17 cellular contexts compared by ENCODE assay signal in genomic region chr1:245108909-245109308, GRCh38.
"Had no signal": no experiment of that assay in that cellular context is flagged by ENCODE, and none has a peak within 500 bp of the region (broad histone marks: within the 10 kb centered on the region; RNA-seq: fewer than 3 reads in every experiment).

No MANE protein-coding gene starts in this region.

- H3K36me3 ChIP-seq: brain microvascular endothelial cell, neural progenitor cell, tibial artery, vagina had no signal

- H3K27me3 Mint-ChIP-seq: dendritic cell treated with granulocyte-macrophage colony-stimulating factor and Interleukin-4, amounts not matched to agents 40 ng/mL and 50 ng/mL, for 4 days had no signal

- H3K36me3 Mint-ChIP-seq: neural progenitor cell; stimulated activated effector memory CD8-positive, alpha-beta T cell treated with anti-CD3 and anti-CD28 coated beads, Interleukin-12 subunit alpha, Interleukin-12 subunit beta, amount 100 ng/mL, for 72 hours had no signal

- H3K27me3 ChIP-seq: brain microvascular endothelial cell, neural progenitor cell, tibial artery, vagina had no signal

- DNase-seq: activated CD4-positive, alpha-beta T cell treated with anti-CD3 and anti-CD28 coated beads, Interleukin-2, amount 50 U/mL, for 4 hours; activated CD4-positive, CD25-positive, alpha-beta regulatory T cell treated with anti-CD3 and anti-CD28 coated beads, Interleukin-2, amount 50 U/mL, for 72 hours; activated naive CD4-positive, alpha-beta T cell treated with Interleukin-2 at 50 U/mL for 16 hours; activated T-cell treated with anti-CD3 and anti-CD28 coated beads for 4 hours; brain microvascular endothelial cell; cerebellar nuclear complex; effector memory CD8-positive, alpha-beta T cell; erythroblast; midbrain; stimulated activated CD4-positive, alpha-beta T cell treated with anti-CD3 and anti-CD28 coated beads, Interleukin-12 subunit alpha, Interleukin-12 subunit beta, amount 100 ng/mL, for 4 hours; stimulated activated CD4-positive, alpha-beta T cell treated with anti-CD3 and anti-CD28 coated beads, Interleukin-2, amount 100 ng/mL, for 24 hours; tibial artery had no signal

- H3K9me3 Mint-ChIP-seq: dendritic cell treated with granulocyte-macrophage colony-stimulating factor and Interleukin-4, amounts not matched to agents 40 ng/mL and 50 ng/mL, for 4 days; effector memory CD8-positive, alpha-beta T cell; stimulated activated effector memory CD8-positive, alpha-beta T cell treated with anti-CD3 and anti-CD28 coated beads, Interleukin-12 subunit alpha, Interleukin-12 subunit beta, amount 100 ng/mL, for 72 hours had no signal

- H3K9ac ChIP-seq: neural progenitor cell had no signal

- H3K27ac Mint-ChIP-seq: dendritic cell treated with granulocyte-macrophage colony-stimulating factor and Interleukin-4, amounts not matched to agents 40 ng/mL and 50 ng/mL, for 4 days; effector memory CD8-positive, alpha-beta T cell; stimulated activated effector memory CD8-positive, alpha-beta T cell treated with anti-CD3 and anti-CD28 coated beads, Interleukin-12 subunit alpha, Interleukin-12 subunit beta, amount 100 ng/mL, for 72 hours had no signal

- ATAC-seq: effector memory CD8-positive, alpha-beta T cell; stimulated activated effector memory CD8-positive, alpha-beta T cell treated with anti-CD3 and anti-CD28 coated beads, Interleukin-12 subunit alpha, Interleukin-12 subunit beta, amount 100 ng/mL, for 72 hours had no signal

- H3K4me3 Mint-ChIP-seq: dendritic cell treated with granulocyte-macrophage colony-stimulating factor and Interleukin-4, amounts not matched to agents 40 ng/mL and 50 ng/mL, for 4 days; effector memory CD8-positive, alpha-beta T cell; neural progenitor cell; stimulated activated effector memory CD8-positive, alpha-beta T cell treated with anti-CD3 and anti-CD28 coated beads, Interleukin-12 subunit alpha, Interleukin-12 subunit beta, amount 100 ng/mL, for 72 hours had no signal

- H3K4me1 ChIP-seq: tibial artery, vagina had no signal

- H3K4me3 ChIP-seq: lung, neural progenitor cell, tibial artery, vagina had no signal

- H3K27ac ChIP-seq: brain microvascular endothelial cell, neural progenitor cell, tibial artery, vagina had no signal

- H3K4me1 Mint-ChIP-seq: stimulated activated effector memory CD8-positive, alpha-beta T cell treated with anti-CD3 and anti-CD28 coated beads, Interleukin-12 subunit alpha, Interleukin-12 subunit beta, amount 100 ng/mL, for 72 hours had no signal

- H3K9me3 ChIP-seq: tibial artery, vagina had no signal
